In genomic region chr13:25186187-25186586, GRCh38 we compare ENCODE assay signal across 1 cellular context.
TF ChIP-seq lines count a peak whose summit lies in the region.

No MANE protein-coding gene starts in this region.

TF ChIP-seq in GM12878, 131 proteins besides CTCF, POLR2A, EP300 and RAD21 (continued from another document):
- TF ChIP-seq ZNF207 (IDR thresholded peaks at IDR 0.05; ENCODE audit: borderline replicate concordance) (no peak), ZBTB4 (CRISPR knock-in tag; IDR thresholded peaks at IDR 0.05) (no peak), PAX5 (IDR thresholded peaks at IDR 0.05; ENCODE audit: borderline replicate concordance, low read depth, low read length) (no peak), ATF2 (IDR thresholded peaks at IDR 0.05; ENCODE audit: low read length) (no peak), HCFC1 (IDR thresholded peaks at IDR 0.05; ENCODE audit: low read length) (no peak), RCOR1 (conservative IDR thresholded peaks at IDR 0.05; ENCODE audit: low read depth, low read length) (no peak), JUND (IDR thresholded peaks at IDR 0.05; ENCODE audit: low read depth, low read length) (no peak), KLF5 (IDR thresholded peaks at IDR 0.05; ENCODE audit: partially characterized antibody) (no peak), CUX1 (IDR thresholded peaks at IDR 0.05; ENCODE audit: insufficient replicate concordance, low read depth, low read length) (no peak), CHD4 (IDR thresholded peaks at IDR 0.05) (no peak), E2F8 (IDR thresholded peaks at IDR 0.05; ENCODE audit: low read depth, partially characterized antibody) (no peak), PML (IDR thresholded peaks at IDR 0.05; ENCODE audit: low read length) (no peak), PAX8 (IDR thresholded peaks at IDR 0.05) (no peak), HDAC6 (IDR thresholded peaks at IDR 0.05; ENCODE audit: unreplicated experiment) (no peak), TARDBP (IDR thresholded peaks at IDR 0.05; ENCODE audit: borderline replicate concordance) (no peak), PRDM15 (CRISPR knock-in tag; IDR thresholded peaks at IDR 0.05) (no peak), DPF2 (IDR thresholded peaks at IDR 0.05) (0 out of 2 replicates have a peak, but pooled peaks have one; percentile 34), CREM (IDR thresholded peaks at IDR 0.05; ENCODE audit: low read depth) (0 out of 2 replicates have a peak, but pooled peaks have one; percentile 25), ZSCAN29 (IDR thresholded peaks at IDR 0.05) (no peak), ZNF24 (IDR thresholded peaks at IDR 0.05) (no peak), NR2C1 (IDR thresholded peaks at IDR 0.05) (no peak), POU2F2 (IDR thresholded peaks at IDR 0.05; ENCODE audit: borderline replicate concordance, low read depth, low read length) (no peak), IRF3 (IDR thresholded peaks at IDR 0.05) (no peak), ZNF622 (IDR thresholded peaks at IDR 0.05) (no peak), MXI1 (IDR thresholded peaks at IDR 0.05; ENCODE audit: low read depth, low read length) (no peak), SMC3 (IDR thresholded peaks at IDR 0.05; ENCODE audit: borderline replicate concordance, low read length) (no peak), GATAD2B (conservative IDR thresholded peaks at IDR 0.05; ENCODE audit: low read depth) (no peak), IKZF1 (conservative IDR thresholded peaks at IDR 0.05) (peak; percentile 60; the same call in 1 of the 2 replicates), ETV6 (conservative IDR thresholded peaks at IDR 0.05 in 1 of 2, IDR thresholded peaks at IDR 0.05 in 1 of 2; ENCODE audit: borderline replicate concordance in 1 of 2, low read depth in 1 of 2) (0 out of 4 replicates have a peak, but pooled peaks of 1 of the 2 experiments have one; percentile 21), BCLAF1 (IDR thresholded peaks at IDR 0.05) (no peak), RELA (IDR thresholded peaks at IDR 0.05; ENCODE audit: borderline replicate concordance, partially characterized antibody) (no peak), MYC (IDR thresholded peaks at IDR 0.05; ENCODE audit: insufficient read depth, insufficient read length, insufficient replicate concordance, low read length, severe bottlenecking) (no peak), SIX5 (IDR thresholded peaks at IDR 0.05; ENCODE audit: low read depth, low read length, severe bottlenecking) (no peak), JUNB (IDR thresholded peaks at IDR 0.05) (peak; percentile 62), POLR2AphosphoS5 (IDR thresholded peaks at IDR 0.05; ENCODE audit: low read length) (no peak), SUPT20H (IDR thresholded peaks at IDR 0.05; ENCODE audit: borderline replicate concordance, control insufficient read depth, low read depth, low read length) (no peak), GABPA (IDR thresholded peaks at IDR 0.05; ENCODE audit: low read depth) (no peak), CREB1 (IDR thresholded peaks at IDR 0.05; ENCODE audit: low read depth) (no peak)
